15 cellular contexts compared by ENCODE assay signal in the genomic region with DNA sequence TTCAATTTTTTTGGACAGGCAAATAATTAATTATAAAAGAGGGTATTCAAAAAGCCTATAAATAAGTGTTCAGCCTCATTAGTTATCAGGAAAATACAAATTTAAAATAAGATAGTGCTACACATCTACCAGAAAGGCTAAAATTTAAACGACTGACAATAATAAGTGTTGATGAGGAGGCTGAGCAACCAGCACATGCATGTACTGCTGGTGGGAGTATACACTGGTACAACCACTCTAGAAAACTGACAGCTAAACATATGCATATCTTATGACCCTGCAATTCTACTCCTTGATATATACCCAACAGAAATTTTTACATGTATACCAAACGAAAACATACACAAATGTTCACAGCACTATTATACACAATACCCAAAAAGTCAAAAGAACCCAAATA.
"Had no signal": no experiment of that assay in that cellular context is flagged by ENCODE, and none has a peak within 500 bp of the region (broad histone marks: within the 10 kb centered on the region; RNA-seq: fewer than 3 reads in every experiment).

No MANE protein-coding gene starts in this region.

- H3K4me3 ChIP-seq: dorsolateral prefrontal cortex, esophagus muscularis mucosa, lower lobe of right lung, smooth muscle cell, suprapubic skin had no signal

- H3K27me3 Mint-ChIP-seq: activated naive CD4-positive, alpha-beta T cell treated with anti-CD3 and anti-CD28 coated beads, Interleukin-2, amount 10 ng/mL, durations not matched to agents 7 days and 5 days; progenitor cell of endocrine pancreas; type B pancreatic cell had no signal

- H3K27ac Mint-ChIP-seq: activated naive CD4-positive, alpha-beta T cell treated with anti-CD3 and anti-CD28 coated beads, Interleukin-2, amount 10 ng/mL, durations not matched to agents 7 days and 5 days had no signal

- H3K4me2 ChIP-seq: smooth muscle cell had no signal

- H3K27me3 ChIP-seq: dorsolateral prefrontal cortex, esophagus muscularis mucosa, suprapubic skin had no signal

- H3K9me3 Mint-ChIP-seq: type B pancreatic cell had no signal

- ATAC-seq: left cardiac atrium, lower lobe of right lung, right cardiac atrium, WTC11 had no signal

- H3K4me3 Mint-ChIP-seq: activated naive CD4-positive, alpha-beta T cell treated with anti-CD3 and anti-CD28 coated beads, Interleukin-2, amount 10 ng/mL, durations not matched to agents 7 days and 5 days; mesothelial cell of epicardium; type B pancreatic cell; WTC11 had no signal

- H3K27ac ChIP-seq: dorsolateral prefrontal cortex, esophagus muscularis mucosa, lower lobe of right lung, suprapubic skin had no signal

- DNase-seq: activated CD4-positive, alpha-beta T cell treated with anti-CD3 and anti-CD28 coated beads, Interleukin-2, amount 50 U/mL, for 1 hour; activated naive CD4-positive, alpha-beta T cell treated with anti-CD3 and anti-CD28 coated beads, Interleukin-2, amount 10 ng/mL, durations not matched to agents 7 days and 5 days; anterior cingulate cortex; dorsolateral prefrontal cortex; left cardiac atrium; lower lobe of right lung; nucleus accumbens; right cardiac atrium had no signal
